8 cellular contexts compared by ENCODE assay signal in the genomic region with DNA sequence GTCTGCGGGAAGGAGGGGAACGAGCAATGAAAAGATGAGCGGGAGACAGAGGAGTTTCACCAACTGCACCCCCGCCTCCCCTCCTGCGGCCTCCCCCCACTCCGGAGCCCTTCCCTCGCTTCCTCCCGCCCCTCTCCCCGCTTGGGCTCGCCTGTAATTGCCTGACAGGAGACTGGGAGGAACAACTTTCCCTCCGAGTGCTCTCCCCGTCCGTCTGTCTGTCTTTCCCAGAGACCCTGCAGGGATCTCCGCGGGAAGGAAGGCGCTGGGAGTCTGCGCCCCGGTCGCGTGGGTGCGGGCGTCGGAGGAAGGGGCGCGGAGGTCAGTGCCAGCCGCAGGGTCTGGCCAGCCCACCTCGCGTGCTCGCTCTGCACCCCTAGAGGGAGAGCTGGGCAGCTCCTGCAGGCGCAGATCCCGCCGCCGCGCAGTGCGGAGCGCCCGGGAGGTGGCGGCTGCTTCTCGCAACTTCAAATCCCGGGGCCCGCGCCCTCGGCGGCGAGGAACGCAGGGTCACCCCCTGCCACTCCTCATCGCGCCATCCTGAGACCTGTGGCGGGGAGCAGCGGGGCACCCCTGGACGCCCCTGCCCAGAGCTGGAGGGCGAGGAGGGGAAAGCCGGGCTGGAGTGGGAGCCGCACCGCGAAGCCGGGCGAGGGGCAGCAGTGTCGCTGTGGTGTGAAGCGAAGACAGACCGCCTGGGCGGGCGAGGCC. TPM values are rescaled to one million over a fixed set of nuclear protein-coding genes. Genes with fewer than 3 reads are reported as not detected.
DNase-seq lines count a peak whose midpoint lies in the region; ATAC-seq and TF ChIP-seq lines count a peak whose summit lies in the region.

No MANE protein-coding gene starts in this region.

- under 1% methylated on average over 63 of the region's 63 CpGs for WGBS in HUES64

- H3K4me1 Mint-ChIP-seq in T-helper 17 cell, result peaks cover 22% of the 10 kb centered on the region

- H3K27me3 ChIP-seq in HUES64 (ENCODE audit: insufficient read depth, low read length) (peaks cover 75% of the 10 kb centered on the region), colonic mucosa (peaks cover 8% of the 10 kb centered on the region)

- intact Hi-C loops in colonic mucosa (cut with DNase I), result loop anchor here (5.0 to 10.0 kb wide), 2 partner anchors 140 to 1302 kb away; no protein-coding TSS in a partner anchor

- H3K27me3 Mint-ChIP-seq in T-helper 17 cell, result peaks cover 58% of the 10 kb centered on the region

- no peak overlapping the region for H3K27ac Mint-ChIP-seq in T-helper 17 cell

- H3K4me3 Mint-ChIP-seq in T-helper 17 cell, result peak overlapping the region; percentile 91

- H3K4me3 ChIP-seq in HUES64 (ENCODE audit: low read length) (peak overlapping the region; percentile 78), colonic mucosa (peak overlapping the region; percentile 65)

- H3K9me3 ChIP-seq in HUES64 (ENCODE audit: insufficient read depth, low read depth, low read length), result no peaks in the 10 kb centered on the region
- H3K9me3 ChIP-seq in T-helper 17 cell (ENCODE audit: control insufficient read depth, low read length, poor library complexity, severe bottlenecking), result no peaks in the 10 kb centered on the region
- no peaks in the 10 kb centered on the region for H3K9me3 ChIP-seq in colonic mucosa

- peak; percentile 22 for TF ChIP-seq CTCF in colonic mucosa (IDR thresholded peaks at IDR 0.05)

- ATAC-seq in T-helper 17 cell (peak; percentile 44), GM18519 (IDR thresholded peaks at IDR 0.05; ENCODE audit: low FRiP score, unreplicated experiment) (no peak), HG03196 (IDR thresholded peaks at IDR 0.05; ENCODE audit: unreplicated experiment) (no peak)

- H3K36me3 ChIP-seq in HUES64 (ENCODE audit: insufficient read depth, low read length), result no peaks in the 10 kb centered on the region
- no peaks in the 10 kb centered on the region for H3K36me3 ChIP-seq in colonic mucosa

- H3K27ac ChIP-seq in HUES64 (ENCODE audit: low read depth, low read length), result no peak overlapping the region
- H3K27ac ChIP-seq in colonic mucosa, result peak overlapping the region; percentile 73

- peaks cover 9% of the 10 kb centered on the region for H3K4me1 ChIP-seq in HUES64 (ENCODE audit: insufficient read depth, low read length)
- H3K4me1 ChIP-seq in colonic mucosa, result peaks cover 3% of the 10 kb centered on the region

- H3K9ac ChIP-seq in HUES64 (ENCODE audit: low read depth, low read length) (no peak overlapping the region), colonic mucosa (ENCODE audit: low read depth in 2 of 2, low read length in 2 of 2) (peak overlapping the region; percentile 71 to 78)

- peak; percentile 51 for DNase-seq in DMS114 treated with DMSO at 0.1 percent for 48 hours (lab: John Stamatoyannopoulos, UW; ENCODE audit: unreplicated experiment)
- peak in 1 of 3 donors; percentile 12 for DNase-seq in T-helper 17 cell
- DNase-seq in colonic mucosa, result peak; percentile 71
- peak; percentile 78 for DNase-seq in kidney glomerular epithelial cell (lab: John Stamatoyannopoulos, UW)
- peak; percentile 72 for DNase-seq in smooth muscle cell of the brain vasculature (ENCODE audit: low read depth, low spot score)

- no peaks in the 10 kb centered on the region for H3K36me3 Mint-ChIP-seq in T-helper 17 cell (ENCODE audit: low read depth)

RNA-seq across cellular contexts. Expression of a gene that starts 0.5 kb away (rescaled TPM):
- 2.7 TPM for polyA plus RNA-seq in HUES64 (2013, experiment 1 of 2)
- polyA plus RNA-seq in HUES64 (2013, experiment 2 of 2), result 3.0 TPM
- total RNA-seq in T-helper 17 cell, result under 1 TPM; 0.15 to 0.47 TPM
- total RNA-seq in colonic mucosa, result 10 to 100 TPM; 11.7 to 18.4 TPM

Comparison
In these comparisons a context has a peak if more than half of its experiments do, and no peak if none do; other contexts are left out.
1. RNA of a gene that starts 0.5 kb away (total RNA-seq): 11.7 to 18.4 TPM in colonic mucosa; 0.15 to 0.47 TPM in T-helper 17 cell; every median in the first group is over 4 times any median in the second.